In the genomic region with DNA sequence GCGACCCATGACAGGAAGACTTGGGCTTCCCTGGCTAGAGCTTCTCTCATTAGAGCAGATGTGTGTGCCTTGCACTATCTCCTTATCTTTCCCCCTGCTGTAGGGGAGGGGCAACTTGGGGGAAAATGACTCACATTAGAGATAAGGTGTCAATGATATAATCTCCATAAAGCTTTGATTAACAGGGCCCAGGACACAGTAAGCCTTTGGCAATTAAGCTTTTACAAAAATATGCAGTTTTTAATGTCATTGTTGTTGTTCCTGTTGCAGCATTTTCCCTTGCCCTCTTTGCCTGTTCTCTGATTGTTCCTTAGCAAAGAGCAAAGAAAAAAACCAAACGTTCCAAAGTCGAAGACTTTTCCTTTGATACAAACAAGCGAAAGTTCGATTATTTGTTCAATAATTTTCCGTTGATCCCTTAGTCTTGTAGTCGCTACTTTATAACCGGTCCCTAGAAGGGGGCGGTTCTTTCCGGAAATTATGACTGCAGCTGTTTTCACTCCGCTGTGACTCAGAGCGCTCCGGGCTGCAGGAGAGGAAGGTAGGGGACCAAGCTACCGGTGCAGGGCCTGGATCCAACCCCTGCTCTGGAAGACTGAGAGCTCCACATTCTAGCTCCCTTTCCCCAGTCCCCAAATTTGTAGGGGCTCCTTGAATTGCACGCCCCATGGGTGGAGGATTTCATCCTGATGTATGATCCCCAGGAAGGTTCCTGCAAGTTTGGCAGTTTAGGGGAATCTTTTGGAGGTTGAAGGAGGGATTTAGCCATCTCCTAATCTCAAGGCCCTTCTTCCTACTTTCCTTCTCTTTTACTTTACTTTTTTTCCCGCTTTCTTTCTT, we compare ENCODE assay signal across 8 cellular contexts. TPM values are rescaled to one million over a fixed set of nuclear protein-coding genes. Genes with fewer than 3 reads are reported as not detected.
DNase-seq lines count a peak whose midpoint lies in the region; ATAC-seq lines count a peak whose summit lies in the region.

A gene with protein sequence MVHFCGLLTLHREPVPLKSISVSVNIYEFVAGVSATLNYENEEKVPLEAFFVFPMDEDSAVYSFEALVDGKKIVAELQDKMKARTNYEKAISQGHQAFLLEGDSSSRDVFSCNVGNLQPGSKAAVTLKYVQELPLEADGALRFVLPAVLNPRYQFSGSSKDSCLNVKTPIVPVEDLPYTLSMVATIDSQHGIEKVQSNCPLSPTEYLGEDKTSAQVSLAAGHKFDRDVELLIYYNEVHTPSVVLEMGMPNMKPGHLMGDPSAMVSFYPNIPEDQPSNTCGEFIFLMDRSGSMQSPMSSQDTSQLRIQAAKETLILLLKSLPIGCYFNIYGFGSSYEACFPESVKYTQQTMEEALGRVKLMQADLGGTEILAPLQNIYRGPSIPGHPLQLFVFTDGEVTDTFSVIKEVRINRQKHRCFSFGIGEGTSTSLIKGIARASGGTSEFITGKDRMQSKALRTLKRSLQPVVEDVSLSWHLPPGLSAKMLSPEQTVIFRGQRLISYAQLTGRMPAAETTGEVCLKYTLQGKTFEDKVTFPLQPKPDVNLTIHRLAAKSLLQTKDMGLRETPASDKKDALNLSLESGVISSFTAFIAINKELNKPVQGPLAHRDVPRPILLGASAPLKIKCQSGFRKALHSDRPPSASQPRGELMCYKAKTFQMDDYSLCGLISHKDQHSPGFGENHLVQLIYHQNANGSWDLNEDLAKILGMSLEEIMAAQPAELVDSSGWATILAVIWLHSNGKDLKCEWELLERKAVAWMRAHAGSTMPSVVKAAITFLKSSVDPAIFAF (plus strand): TSS at position 509 of the 840 bp plus-strand sequence. CDS start 2,062 bp downstream, outside the sequence.

- no peaks in the 10 kb centered on the region for H3K9me3 Mint-ChIP-seq in activated CD4-positive, alpha-beta T cell treated with anti-CD3 and anti-CD28 coated beads, Interleukin-2, amount 10 ng/mL, durations not matched to agents 7 days and 5 days

- peak within 1 kb of the TSS; percentile 92 for H3K27ac Mint-ChIP-seq in activated CD4-positive, alpha-beta T cell treated with anti-CD3 and anti-CD28 coated beads, Interleukin-2, amount 10 ng/mL, durations not matched to agents 7 days and 5 days

- H3K36me3 Mint-ChIP-seq in activated CD4-positive, alpha-beta T cell treated with anti-CD3 and anti-CD28 coated beads, Interleukin-2, amount 10 ng/mL, durations not matched to agents 7 days and 5 days (ENCODE audit: low read depth), result peaks cover 13% of the 10 kb centered on the region

- POLR2A ChIA-PET in activated CD4-positive, alpha-beta T cell treated with anti-CD3 and anti-CD28 coated beads, Interleukin-2, amount 10 ng/mL, durations not matched to agents 7 days and 5 days (lab: Charles Lee), result interaction anchor here (0.7 kb wide), 1 partner anchor 405 kb away, joined by 3 read pairs; no protein-coding TSS in a partner anchor

- peaks cover 20% of the 10 kb centered on the region for H3K4me1 Mint-ChIP-seq in activated CD4-positive, alpha-beta T cell treated with anti-CD3 and anti-CD28 coated beads, Interleukin-2, amount 10 ng/mL, durations not matched to agents 7 days and 5 days

- peaks cover 12% of the 10 kb centered on the region for H3K27me3 Mint-ChIP-seq in activated CD4-positive, alpha-beta T cell treated with anti-CD3 and anti-CD28 coated beads, Interleukin-2, amount 10 ng/mL, durations not matched to agents 7 days and 5 days

- peak; percentile 43 for DNase-seq in A172 (ENCODE audit: low spot score)
- DNase-seq in NCI-H2227 (lab: John Stamatoyannopoulos, UW; ENCODE audit: unreplicated experiment), result peak; percentile 47
- DNase-seq in activated CD4-positive, alpha-beta T cell treated with anti-CD3 and anti-CD28 coated beads, Interleukin-2, amount 10 ng/mL, durations not matched to agents 7 days and 5 days, result peak; percentile 86
- peak; percentile 90 for DNase-seq in dermis blood vessel endothelial cell
- DNase-seq in left lobe of liver (ENCODE audit: low spot score), result peak; percentile 81
- peak; percentile 77 for DNase-seq in stimulated activated CD4-positive, alpha-beta T cell treated with anti-CD3 and anti-CD28 coated beads, Interleukin-2, amount 100 ng/mL, for 4 hours (ENCODE audit: low read depth)

- CTCF ChIA-PET in activated CD4-positive, alpha-beta T cell treated with anti-CD3 and anti-CD28 coated beads, Interleukin-2, amount 10 ng/mL, durations not matched to agents 7 days and 5 days (lab: Charles Lee), result no interaction called here

- peak within 1 kb of the TSS; percentile 87 for H3K4me3 Mint-ChIP-seq in activated CD4-positive, alpha-beta T cell treated with anti-CD3 and anti-CD28 coated beads, Interleukin-2, amount 10 ng/mL, durations not matched to agents 7 days and 5 days

- peak; percentile 100 for ATAC-seq in GM18511 (IDR thresholded peaks at IDR 0.05; ENCODE audit: unreplicated experiment)
- ATAC-seq in HG02981 (IDR thresholded peaks at IDR 0.05; ENCODE audit: unreplicated experiment), result peak; percentile 100
- ATAC-seq in left lobe of liver, result peak; percentile 99

RNA-seq across cellular contexts. Expression of the gene that starts here (rescaled TPM):
- 1.1 and 2.1 TPM in 2 replicates for total RNA-seq in A172 (2014; rRNA removed; shearing (Covaris generic))
- total RNA-seq in activated CD4-positive, alpha-beta T cell treated with anti-CD3 and anti-CD28 coated beads, Interleukin-2, amount 10 ng/mL, durations not matched to agents 7 days and 5 days, result 1 to 10 TPM; 6.7 to 6.8 TPM
- total RNA-seq in dermis blood vessel endothelial cell, result 7.8 and 8.2 TPM in 2 replicates
- total RNA-seq in left lobe of liver, result 3.4 TPM

Comparison
In these comparisons a context has a peak if more than half of its experiments do, and no peak if none do; other contexts are left out.
1. Peak in every context shown above with its lines: DNase-seq and ATAC-seq.